In genomic region chr4:155591201-155591600, GRCh38 we compare ENCODE assay signal across 27 cellular contexts.
"Had no signal": no experiment of that assay in that cellular context is flagged by ENCODE, and none has a peak within 500 bp of the region (broad histone marks: within the 10 kb centered on the region; RNA-seq: fewer than 3 reads in every experiment).

No MANE protein-coding gene starts in this region.

- H3K36me3 ChIP-seq: brain microvascular endothelial cell, cardiac muscle cell had no signal

- FAIRE-seq: RCC 7860, TTC549 had no signal

- H3K27me3 ChIP-seq: brain microvascular endothelial cell, cardiac muscle cell had no signal

- ATAC-seq: activated naive CD4-positive, alpha-beta T cell treated with anti-CD3 and anti-CD28 coated beads, Interleukin-2, amount 50 U/mL, for 72 hours; activated naive CD8-positive, alpha-beta T cell treated with anti-CD3 and anti-CD28 coated beads, Interleukin-2, amount 50 U/mL, for 24 hours; activated T-cell treated with anti-CD3 and anti-CD28 coated beads, Interleukin-2, amount 50 U/mL, for 4 hours; PC-3; T-helper 17 cell had no signal

- H3K4me3 ChIP-seq: cardiac muscle cell had no signal

- H3K27ac ChIP-seq: brain microvascular endothelial cell, cardiac muscle cell had no signal

- DNase-seq: activated CD4-positive, alpha-beta memory T cell treated with anti-CD3 and anti-CD28 coated beads for 36 hours; activated CD4-positive, alpha-beta T cell treated with anti-CD3 and anti-CD28 coated beads, Interleukin-2, amount 10 ng/mL, durations not matched to agents 7 days and 5 days; activated CD4-positive, CD25-positive, alpha-beta regulatory T cell; activated CD8-positive, alpha-beta memory T cell treated with anti-CD3 and anti-CD28 coated beads for 24 hours; activated effector memory CD4-positive, alpha-beta T cell treated with anti-CD3 and anti-CD28 coated beads, Interleukin-2, amount 50 U/mL, for 16 hours; activated naive CD4-positive, alpha-beta T cell treated with Interleukin-2 at 50 U/mL for 16 hours; activated naive CD8-positive, alpha-beta T cell treated with anti-CD3 and anti-CD28 coated beads, Interleukin-2, amount 50 U/mL, for 24 hours; activated T-cell treated with anti-CD3 and anti-CD28 coated beads, Interleukin-2, amount 50 U/mL, for 4 hours; brain microvascular endothelial cell; KG1; NCI-H1092 treated with DMSO at 0.1 percent for 48 hours; NCI-H1417 treated with DMSO at 0.1 percent for 48 hours; NCI-H1694; NCI-H2029; NCI-H2107; NCI-H2171 treated with DMSO at 0.1 percent for 48 hours; NCI-H226; NCI-H510A treated with DMSO at 0.1 percent for 48 hours; NCI-H774; PC-3; SIG-M5; T-helper 17 cell; T-helper 9 cell had no signal
